Comparison of ENCODE assay signal across 3 cellular contexts in the genomic region with DNA sequence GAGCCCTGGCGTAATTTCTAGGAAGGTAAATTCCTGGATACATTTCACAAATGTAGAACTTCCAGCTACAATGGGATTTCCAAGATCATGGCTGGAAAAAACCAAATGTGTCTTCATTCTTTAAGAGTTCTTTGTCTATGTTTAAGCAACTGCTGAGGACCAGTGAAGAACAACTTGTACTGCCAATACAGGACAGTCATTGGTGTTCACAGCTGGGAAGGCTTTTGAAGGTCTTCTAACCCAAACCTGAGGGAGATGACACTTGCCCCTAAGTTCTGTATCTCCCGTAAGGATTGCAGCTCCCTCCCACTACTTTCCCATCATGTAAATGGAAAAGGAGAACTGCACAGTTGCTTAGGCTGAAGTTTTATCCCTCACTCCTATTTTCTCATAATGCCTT.
"Had no signal": no experiment of that assay in that cellular context is flagged by ENCODE, and none has a peak within 500 bp of the region (broad histone marks: within the 10 kb centered on the region; RNA-seq: fewer than 3 reads in every experiment).

No MANE protein-coding gene starts in this region.

- H3K4me2 ChIP-seq: GM23338 had no signal

- DNase-seq: H9, HCEC 1CT had no signal

- H2AFZ ChIP-seq: GM23338 had no signal

- H3K9me3 Mint-ChIP-seq: GM23338, H9 had no signal

- ATAC-seq: GM23338 had no signal

- H3K4me3 Mint-ChIP-seq: GM23338, H9 had no signal

- H3K4me3 ChIP-seq: GM23338 had no signal

- H3K27ac Mint-ChIP-seq: GM23338, H9 had no signal
